In the genomic region with DNA sequence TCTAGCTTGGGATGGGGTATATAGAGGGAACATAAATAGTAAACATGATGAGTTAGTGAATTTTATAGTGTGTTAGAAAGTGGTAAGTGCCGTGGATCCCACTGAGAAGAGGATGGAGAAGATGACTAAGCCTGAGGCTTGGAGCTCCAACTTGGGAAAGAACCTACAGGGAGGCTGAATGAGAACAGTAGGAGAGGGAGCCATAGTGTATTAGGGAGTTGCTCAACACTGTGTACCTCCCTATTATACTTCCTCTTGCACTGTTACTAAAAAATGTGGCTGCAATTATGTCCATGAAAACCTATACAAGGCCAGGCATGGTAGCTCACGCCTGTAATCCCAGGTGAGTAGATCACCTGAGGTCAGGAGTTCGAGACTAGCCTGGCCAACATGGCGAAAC, we compare ENCODE assay signal across 1 cellular context.
TF ChIP-seq lines count a peak whose summit lies in the region.

No MANE protein-coding gene starts in this region.

TF ChIP-seq in H1, 55 proteins besides CTCF, POLR2A, EP300 and RAD21:
- no peak for TF ChIP-seq EZH2 (IDR thresholded peaks at IDR 0.05; ENCODE audit: low read depth, low read length, severe bottlenecking)
- TF ChIP-seq FOSL1 (IDR thresholded peaks at IDR 0.05; ENCODE audit: insufficient read depth, low read depth, low read length) = no peak
- no peak for TF ChIP-seq SIRT6 (IDR thresholded peaks at IDR 0.05; ENCODE audit: low read length)
- TF ChIP-seq PHF8 (conservative IDR thresholded peaks at IDR 0.05; ENCODE audit: low read depth, low read length) = no peak
- no peak for TF ChIP-seq TBP (IDR thresholded peaks at IDR 0.05; ENCODE audit: low read depth, low read length)
- TF ChIP-seq RXRA (IDR thresholded peaks at IDR 0.05; ENCODE audit: insufficient read depth, low read depth, low read length) = no peak
- no peak for TF ChIP-seq USF2 (IDR thresholded peaks at IDR 0.05; ENCODE audit: low read length)
- TF ChIP-seq, protein P1, sequence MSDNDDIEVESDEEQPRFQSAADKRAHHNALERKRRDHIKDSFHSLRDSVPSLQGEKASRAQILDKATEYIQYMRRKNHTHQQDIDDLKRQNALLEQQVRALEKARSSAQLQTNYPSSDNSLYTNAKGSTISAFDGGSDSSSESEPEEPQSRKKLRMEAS (IDR thresholded peaks at IDR 0.05) = no peak
- no peak for TF ChIP-seq SRF (IDR thresholded peaks at IDR 0.05; ENCODE audit: low read depth, low read length)
- TF ChIP-seq ATF2 (IDR thresholded peaks at IDR 0.05; ENCODE audit: low read length) = no peak
- no peak for TF ChIP-seq TAF1 (IDR thresholded peaks at IDR 0.05; ENCODE audit: low read depth, low read length)
- no peak for TF ChIP-seq RFX5 (IDR thresholded peaks at IDR 0.05; ENCODE audit: borderline replicate concordance, low read depth, low read length)
- no peak for TF ChIP-seq TEAD4 (IDR thresholded peaks at IDR 0.05; ENCODE audit: low read depth, low read length)
